ENCODE assay signal across 33 cellular contexts in the genomic region with DNA sequence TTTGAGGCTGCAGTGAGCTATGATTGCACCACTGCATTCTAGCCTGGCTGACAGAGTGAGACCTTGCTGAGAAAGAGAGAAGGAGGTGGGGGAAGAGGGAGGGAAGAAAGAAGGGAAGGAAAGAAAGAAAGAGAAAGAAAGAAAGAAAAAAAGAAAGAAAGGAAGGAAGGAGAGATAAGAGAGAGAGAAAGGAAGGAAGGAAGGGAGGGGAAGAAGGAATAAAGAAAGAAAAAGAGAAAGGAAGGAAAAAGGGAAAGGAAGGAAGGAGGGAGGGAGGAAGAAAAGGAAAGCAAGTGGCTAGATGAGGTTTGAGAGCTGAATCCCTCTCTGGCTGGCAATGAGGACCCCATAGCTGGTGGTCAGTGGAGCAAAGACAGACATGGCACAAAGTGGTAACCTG. TPM values are rescaled to one million over a fixed set of nuclear protein-coding genes. Genes with fewer than 3 reads are reported as not detected.
"Had no signal": no experiment of that assay in that cellular context is flagged by ENCODE, and none has a peak within 500 bp of the region (broad histone marks: within the 10 kb centered on the region; RNA-seq: fewer than 3 reads in every experiment).

No MANE protein-coding gene starts in this region.

- H3K4me3 ChIP-seq: coronary artery, dorsolateral prefrontal cortex, esophagus squamous epithelium, gastrocnemius medialis, heart left ventricle, lower lobe of right lung, mucosa of descending colon had no signal

- H3K27ac ChIP-seq: coronary artery, epithelial cell of prostate, esophagus squamous epithelium, gastrocnemius medialis, lower lobe of right lung had no signal

- H3K4me1 Mint-ChIP-seq: mesothelial cell of epicardium had no signal

- H3K9me3 ChIP-seq: esophagus squamous epithelium, gastrocnemius medialis, lower lobe of right lung, mucosa of descending colon had no signal

- H3K36me3 Mint-ChIP-seq: mesothelial cell of epicardium had no signal

- FAIRE-seq: colon, endometrium, islet of Langerhans, keratinocyte had no signal

- H3K27ac Mint-ChIP-seq: mesothelial cell of epicardium had no signal

- H3K36me3 ChIP-seq: esophagus squamous epithelium, gastrocnemius medialis, heart left ventricle, lower lobe of right lung had no signal

- DNase-seq: dermis blood vessel endothelial cell; dorsolateral prefrontal cortex; effector CD4-positive, alpha-beta T cell; effector memory CD4-positive, alpha-beta T cell; erythroblast; esophagus squamous epithelium; foreskin fibroblast; foreskin melanocyte; gastrocnemius medialis; glutamatergic neuron; heart left ventricle; hippocampal formation; left colon; left ventricle myocardium superior; lower lobe of right lung; mesenchymal stem cell; mucosa of descending colon had no signal

- ATAC-seq: esophagus mucosa, gastrocnemius medialis, heart left ventricle, left colon, left lobe of liver, left ventricle myocardium superior, lower lobe of right lung, mucosa of descending colon had no signal

- H3K4me1 ChIP-seq: esophagus squamous epithelium, gastrocnemius medialis, lower lobe of right lung had no signal

- H3K27me3 ChIP-seq: dorsolateral prefrontal cortex, esophagus squamous epithelium, gastrocnemius medialis, heart left ventricle had no signal

- H3K4me3 Mint-ChIP-seq: mesothelial cell of epicardium had no signal

RNA-seq across cellular contexts. Expression of a gene that starts 20.4 kb away (rescaled TPM):
- total RNA-seq: cerebellum, dermis blood vessel endothelial cell, dorsolateral prefrontal cortex, esophagus mucosa, esophagus squamous epithelium, gastrocnemius medialis, glomerular endothelial cell, heart left ventricle, kidney epithelial cell, left colon, left lobe of liver, left ventricle myocardium superior, lower leg skin, lower lobe of right lung, lung microvascular endothelial cell, mesenteric fat pad, mesothelial cell of epicardium, mucosa of descending colon, myocyte had no signal
- polyA plus RNA-seq: heart left ventricle, keratinocyte had no signal

RNA-seq across cellular contexts. Expression of a gene that starts 58.2 kb away (rescaled TPM):
- total RNA-seq: glomerular endothelial cell, kidney epithelial cell had no signal
